1 cellular context compared by ENCODE assay signal in the genomic region with DNA sequence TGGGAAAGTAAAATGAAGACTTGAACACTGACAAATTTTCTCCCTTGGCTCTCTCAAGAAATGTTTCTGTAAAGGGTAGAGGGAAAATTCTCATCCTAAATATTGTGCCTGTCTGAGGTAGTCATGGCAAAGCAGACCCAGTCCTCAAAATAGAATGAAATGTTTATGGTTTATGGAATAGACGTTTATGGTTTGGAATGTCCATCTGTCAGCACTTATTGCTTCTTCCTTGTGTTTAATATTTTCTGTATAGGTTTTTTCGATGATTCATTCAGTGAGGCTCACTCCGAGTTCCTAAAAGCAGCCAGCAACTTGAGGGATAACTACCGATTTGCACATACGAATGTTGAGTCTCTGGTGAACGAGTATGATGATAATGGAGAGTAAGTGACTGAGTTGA.
TF ChIP-seq lines count a peak whose summit lies in the region.

No MANE protein-coding gene starts in this region.

TF ChIP-seq in GM23338, 12 proteins besides CTCF, POLR2A, EP300 and RAD21 (continued from another document):
- TF ChIP-seq, protein P1, sequence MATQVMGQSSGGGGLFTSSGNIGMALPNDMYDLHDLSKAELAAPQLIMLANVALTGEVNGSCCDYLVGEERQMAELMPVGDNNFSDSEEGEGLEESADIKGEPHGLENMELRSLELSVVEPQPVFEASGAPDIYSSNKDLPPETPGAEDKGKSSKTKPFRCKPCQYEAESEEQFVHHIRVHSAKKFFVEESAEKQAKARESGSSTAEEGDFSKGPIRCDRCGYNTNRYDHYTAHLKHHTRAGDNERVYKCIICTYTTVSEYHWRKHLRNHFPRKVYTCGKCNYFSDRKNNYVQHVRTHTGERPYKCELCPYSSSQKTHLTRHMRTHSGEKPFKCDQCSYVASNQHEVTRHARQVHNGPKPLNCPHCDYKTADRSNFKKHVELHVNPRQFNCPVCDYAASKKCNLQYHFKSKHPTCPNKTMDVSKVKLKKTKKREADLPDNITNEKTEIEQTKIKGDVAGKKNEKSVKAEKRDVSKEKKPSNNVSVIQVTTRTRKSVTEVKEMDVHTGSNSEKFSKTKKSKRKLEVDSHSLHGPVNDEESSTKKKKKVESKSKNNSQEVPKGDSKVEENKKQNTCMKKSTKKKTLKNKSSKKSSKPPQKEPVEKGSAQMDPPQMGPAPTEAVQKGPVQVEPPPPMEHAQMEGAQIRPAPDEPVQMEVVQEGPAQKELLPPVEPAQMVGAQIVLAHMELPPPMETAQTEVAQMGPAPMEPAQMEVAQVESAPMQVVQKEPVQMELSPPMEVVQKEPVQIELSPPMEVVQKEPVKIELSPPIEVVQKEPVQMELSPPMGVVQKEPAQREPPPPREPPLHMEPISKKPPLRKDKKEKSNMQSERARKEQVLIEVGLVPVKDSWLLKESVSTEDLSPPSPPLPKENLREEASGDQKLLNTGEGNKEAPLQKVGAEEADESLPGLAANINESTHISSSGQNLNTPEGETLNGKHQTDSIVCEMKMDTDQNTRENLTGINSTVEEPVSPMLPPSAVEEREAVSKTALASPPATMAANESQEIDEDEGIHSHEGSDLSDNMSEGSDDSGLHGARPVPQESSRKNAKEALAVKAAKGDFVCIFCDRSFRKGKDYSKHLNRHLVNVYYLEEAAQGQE (IDR thresholded peaks at IDR 0.05; ENCODE audit: unreplicated experiment) = no peak
TF ChIP-seq in GM23338: peak in this region for 0.
